ENCODE assay signal across 1 cellular context in the genomic region with DNA sequence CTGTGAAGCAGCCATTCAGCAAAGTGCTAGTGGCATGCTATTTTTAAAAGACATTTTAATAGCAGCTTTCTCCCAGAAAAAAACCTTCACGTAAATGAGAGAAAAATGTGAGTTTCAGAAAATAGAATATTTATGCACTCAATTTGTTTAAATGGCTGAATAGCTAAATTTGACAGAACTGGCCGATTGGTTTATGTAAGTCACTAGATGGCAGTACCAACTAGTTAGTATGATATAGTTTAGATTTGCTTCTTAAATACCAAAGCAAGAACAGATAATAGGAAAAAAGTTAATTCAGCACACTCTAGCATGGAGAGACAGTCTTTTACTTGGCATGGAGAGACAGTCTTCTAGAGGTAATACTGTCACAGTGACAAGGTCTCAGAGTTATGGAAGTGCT.
TF ChIP-seq lines count a peak whose summit lies in the region.

No MANE protein-coding gene starts in this region.

TF ChIP-seq in GM12878, 131 proteins besides CTCF, POLR2A, EP300 and RAD21 (continued from another document):
- TF ChIP-seq, protein P1, sequence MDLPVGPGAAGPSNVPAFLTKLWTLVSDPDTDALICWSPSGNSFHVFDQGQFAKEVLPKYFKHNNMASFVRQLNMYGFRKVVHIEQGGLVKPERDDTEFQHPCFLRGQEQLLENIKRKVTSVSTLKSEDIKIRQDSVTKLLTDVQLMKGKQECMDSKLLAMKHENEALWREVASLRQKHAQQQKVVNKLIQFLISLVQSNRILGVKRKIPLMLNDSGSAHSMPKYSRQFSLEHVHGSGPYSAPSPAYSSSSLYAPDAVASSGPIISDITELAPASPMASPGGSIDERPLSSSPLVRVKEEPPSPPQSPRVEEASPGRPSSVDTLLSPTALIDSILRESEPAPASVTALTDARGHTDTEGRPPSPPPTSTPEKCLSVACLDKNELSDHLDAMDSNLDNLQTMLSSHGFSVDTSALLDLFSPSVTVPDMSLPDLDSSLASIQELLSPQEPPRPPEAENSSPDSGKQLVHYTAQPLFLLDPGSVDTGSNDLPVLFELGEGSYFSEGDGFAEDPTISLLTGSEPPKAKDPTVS (IDR thresholded peaks at IDR 0.05; ENCODE audit: low read depth, low read length), result no peak
- TF ChIP-seq, protein P2, sequence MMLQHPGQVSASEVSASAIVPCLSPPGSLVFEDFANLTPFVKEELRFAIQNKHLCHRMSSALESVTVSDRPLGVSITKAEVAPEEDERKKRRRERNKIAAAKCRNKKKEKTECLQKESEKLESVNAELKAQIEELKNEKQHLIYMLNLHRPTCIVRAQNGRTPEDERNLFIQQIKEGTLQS (IDR thresholded peaks at IDR 0.05; ENCODE audit: borderline replicate concordance, extremely low read depth, low read depth, low read length), result no peak
- TF ChIP-seq, protein P3, sequence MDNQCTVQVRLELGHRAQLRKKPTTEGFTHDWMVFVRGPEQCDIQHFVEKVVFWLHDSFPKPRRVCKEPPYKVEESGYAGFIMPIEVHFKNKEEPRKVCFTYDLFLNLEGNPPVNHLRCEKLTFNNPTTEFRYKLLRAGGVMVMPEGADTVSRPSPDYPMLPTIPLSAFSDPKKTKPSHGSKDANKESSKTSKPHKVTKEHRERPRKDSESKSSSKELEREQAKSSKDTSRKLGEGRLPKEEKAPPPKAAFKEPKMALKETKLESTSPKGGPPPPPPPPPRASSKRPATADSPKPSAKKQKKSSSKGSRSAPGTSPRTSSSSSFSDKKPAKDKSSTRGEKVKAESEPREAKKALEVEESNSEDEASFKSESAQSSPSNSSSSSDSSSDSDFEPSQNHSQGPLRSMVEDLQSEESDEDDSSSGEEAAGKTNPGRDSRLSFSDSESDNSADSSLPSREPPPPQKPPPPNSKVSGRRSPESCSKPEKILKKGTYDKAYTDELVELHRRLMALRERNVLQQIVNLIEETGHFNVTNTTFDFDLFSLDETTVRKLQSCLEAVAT (IDR thresholded peaks at IDR 0.05), result no peak
TF ChIP-seq in GM12878: peak in this region for 0.
